In the genomic region with DNA sequence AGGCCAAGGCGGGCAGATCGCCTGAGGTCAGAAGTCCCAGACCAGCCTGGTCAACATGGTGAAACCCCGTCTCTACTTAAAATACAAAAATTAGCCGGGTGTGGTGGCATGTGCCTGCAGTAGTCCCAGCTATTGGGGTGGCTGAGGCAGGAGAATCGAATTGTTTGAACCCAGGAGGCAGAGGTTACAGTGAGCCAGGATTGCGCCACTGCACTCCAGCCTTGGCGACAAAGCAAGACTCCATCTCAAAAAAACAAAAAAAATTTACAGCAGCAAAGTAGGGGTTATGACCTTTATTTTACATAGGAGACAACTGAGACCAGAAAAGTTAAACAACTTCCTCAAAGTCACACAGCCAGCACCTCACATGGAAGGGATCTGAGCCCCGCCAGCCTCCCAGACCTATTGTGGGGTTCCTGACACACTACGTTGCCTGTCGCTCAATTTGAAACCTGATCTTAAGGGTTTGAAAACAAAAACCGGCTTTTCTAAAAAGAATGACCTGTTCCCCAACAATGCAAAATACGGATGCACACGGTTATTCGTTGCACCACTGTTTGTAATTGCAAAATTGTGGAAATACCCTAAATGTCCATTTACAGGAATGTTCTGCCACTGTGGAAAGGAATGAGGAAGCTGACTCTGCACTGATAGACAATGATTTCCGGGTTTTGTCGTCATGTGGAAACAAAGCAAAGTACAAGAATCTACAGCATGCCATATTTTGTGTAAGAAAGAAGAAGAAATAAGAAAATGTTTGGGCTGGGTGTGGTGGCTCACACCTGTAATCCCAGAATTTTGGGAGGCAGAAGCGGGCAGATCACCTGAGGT, we compare ENCODE assay signal across 10 cellular contexts.
DNase-seq lines count a peak whose midpoint lies in the region; ATAC-seq and TF ChIP-seq lines count a peak whose summit lies in the region.
"Had no signal": no experiment of that assay in that cellular context is flagged by ENCODE, and none has a peak within 500 bp of the region (broad histone marks: within the 10 kb centered on the region; RNA-seq: fewer than 3 reads in every experiment).

No MANE protein-coding gene starts in this region.

- peak; percentile 65 for ATAC-seq in IMR-90 (ENCODE audit: low read depth)
- ATAC-seq: stimulated activated effector memory CD8-positive, alpha-beta T cell treated with anti-CD3 and anti-CD28 coated beads, Interleukin-12 subunit alpha, Interleukin-12 subunit beta, amount 100 ng/mL, for 72 hours had no signal

- H3K14ac ChIP-seq in IMR-90 (replicated peaks; ENCODE audit: low read depth, low read length), result peak overlapping the region; percentile 76

- H4K8ac ChIP-seq in IMR-90 (ENCODE audit: low read depth in 2 of 2, low read length in 2 of 2), result peak overlapping the region; percentile 72 to 92

- H2BK20ac ChIP-seq in IMR-90 (ENCODE audit: low read depth, low read length), result peak overlapping the region; percentile 78; the same call in 1 of the 2 replicates

- H3K4ac ChIP-seq in IMR-90 (ENCODE audit: low read depth, low read length), result peak overlapping the region; percentile 88

- H3K9me1 ChIP-seq in IMR-90 (ENCODE audit: insufficient read depth, low read length), result peaks cover 16% of the 10 kb centered on the region

- peak overlapping the region; percentile 85 for H2AK9ac ChIP-seq in IMR-90 (replicated peaks; ENCODE audit: low read depth, low read length, poor library complexity)

- no TSS peak for BruUV-seq in IMR-90 (replicated peaks; lab: Mats Ljungman, UMichigan)

- H3K27me3 ChIP-seq in IMR-90 (ENCODE audit: control insufficient read depth, insufficient read depth, low read length) (no peaks in the 10 kb centered on the region; the same call in 1 of the 2 replicates), Peyer's patch (peaks cover 0 to 4% of the 10 kb centered on the region in 2 donors)

- no peaks in the 10 kb centered on the region for H4K20me1 ChIP-seq in IMR-90 (ENCODE audit: insufficient read depth, low read length)

- peak overlapping the region; percentile 85 for H2AFZ ChIP-seq in IMR-90 (replicated peaks; ENCODE audit: low read length, poor library complexity)

- TF ChIP-seq CTCF in IMR-90 (conservative IDR thresholded peaks at IDR 0.05; ENCODE audit: low read depth, low read length) (no peak), astrocyte of the spinal cord (IDR thresholded peaks at IDR 0.05; ENCODE audit: low read depth, low read length) (no peak), Peyer's patch (IDR thresholded peaks at IDR 0.05) (no peak)

- DNase-seq in 8988T (peak; percentile 55), IMR-90 (peak; percentile 91), astrocyte of the spinal cord (ENCODE audit: low read depth, low spot score) (peak; percentile 72), left kidney (ENCODE audit: low read depth, low spot score) (peak; percentile 25), HEK293T (ENCODE audit: extremely low spot score) (no peak), NCI-H2227 (lab: John Stamatoyannopoulos, UW; ENCODE audit: unreplicated experiment) (no peak), GOT3 (lab: John Stamatoyannopoulos, UW) (no peak), Peyer's patch (no peak)
- DNase-seq: NCI-H446 treated with DMSO at 0.1 percent for 48 hours had no signal

- intact Hi-C loops in IMR-90 (cut with micrococcal nuclease), result loop anchor here (5.0 kb wide), 1 partner anchor 91 kb away; a partner anchor contains a TSS

- dilution Hi-C loops in IMR-90 (cut with HindIII; ENCODE audit: low sequenced_read_pairs, unreplicated experiment), result no loop called here

- peak overlapping the region; percentile 75; the same call in 1 of the 2 replicates for H3K18ac ChIP-seq in IMR-90 (ENCODE audit: low read depth, low read length)

- TF ChIP-seq RAD21 in IMR-90 (IDR thresholded peaks at IDR 0.05; ENCODE audit: low read length), result no peak

- H3K4me3 ChIP-seq in IMR-90 (ENCODE audit: insufficient read depth, low read depth, low read length), result no peak overlapping the region
- H3K4me3 ChIP-seq in astrocyte of the spinal cord (ENCODE audit: low read depth, low read length), result no peak overlapping the region
- no peak overlapping the region for H3K4me3 ChIP-seq in Peyer's patch

- peak overlapping the region; percentile 26; the same call in 1 of the 3 replicates for H2BK15ac ChIP-seq in IMR-90 (ENCODE audit: low read depth, low read length)

- H3K4me2 ChIP-seq in IMR-90 (ENCODE audit: low read depth, low read length), result peak overlapping the region; percentile 21; the same call in 1 of the 2 replicates

- no peak overlapping the region for H3K56ac ChIP-seq in IMR-90 (ENCODE audit: extremely low read depth, insufficient read depth, low read length)

- CTCF ChIA-PET in IMR-90 (lab: Yijun Ruan, JAX) (interaction anchor here (0.6 kb wide), 1 partner anchor 22 kb away, joined by 4 read pairs; no protein-coding TSS in a partner anchor), HEK293T (lab: Yijun Ruan, JAX) (interaction anchor here (0.8 kb wide), 1 partner anchor 303 kb away, joined by 3 read pairs; no protein-coding TSS in a partner anchor)

- peak overlapping the region; percentile 92 for H2BK120ac ChIP-seq in IMR-90 (ENCODE audit: low read depth, low read length)

- in situ Hi-C loops in IMR-90 (cut with MboI; ENCODE audit: low sequenced_read_pairs), result no loop called here
- in situ Hi-C loops in astrocyte of the spinal cord (cut with HindIII; ENCODE audit: low sequenced_read_pairs), result no loop called here

- POLR2A ChIA-PET in IMR-90 (lab: Charles Lee; ENCODE audit: unreplicated experiment) (no interaction called here), HEK293T (lab: Yijun Ruan, JAX) (no interaction called here)

- H3K79me1 ChIP-seq in IMR-90 (ENCODE audit: low read depth in 1 of 2, low read length in 2 of 2), result no peaks in the 10 kb centered on the region

- peak overlapping the region; percentile 61 for H4K5ac ChIP-seq in IMR-90 (ENCODE audit: low read depth, low read length)

- peak overlapping the region; percentile 73 for H2BK5ac ChIP-seq in IMR-90 (ENCODE audit: low read depth, low read length, poor library complexity, severe bottlenecking)

- no peaks in the 10 kb centered on the region for H3K9me3 ChIP-seq in IMR-90 (ENCODE audit: control insufficient read depth, insufficient read depth, low read length)
- no peaks in the 10 kb centered on the region for H3K9me3 ChIP-seq in Peyer's patch

- H2AK5ac ChIP-seq in IMR-90 (ENCODE audit: low read depth, low read length), result peak overlapping the region; percentile 79

- H3K4me1 ChIP-seq in IMR-90 (ENCODE audit: control insufficient read depth, insufficient read depth, low read length) (peaks cover 10% of the 10 kb centered on the region), Peyer's patch (peaks cover 0 to 9% (median 0%) of the 10 kb centered on the region in 4 donors)

- H3K27ac ChIP-seq in IMR-90 (ENCODE audit: insufficient read depth, low read length), result peak overlapping the region; percentile 48; the same call in 1 of the 2 replicates
- peak overlapping the region in 2 of 4 donors; percentile 25 to 34 for H3K27ac ChIP-seq in Peyer's patch

- H4K91ac ChIP-seq in IMR-90 (ENCODE audit: insufficient read depth, low read depth, low read length), result peak overlapping the region; percentile 85

- H3K9ac ChIP-seq in IMR-90 (ENCODE audit: low read depth, low read length), result no peak overlapping the region

- TF ChIP-seq POLR2A in IMR-90 (IDR thresholded peaks at IDR 0.05; ENCODE audit: low read depth, low read length), result no peak
- TF ChIP-seq POLR2A in Peyer's patch (IDR thresholded peaks at IDR 0.05), result no peak

- H3K36me3 ChIP-seq in IMR-90 (ENCODE audit: control insufficient read depth, insufficient read depth, low read length) (no peaks in the 10 kb centered on the region), Peyer's patch (no peaks in the 10 kb centered on the region)

- WGBS in IMR-90 (ENCODE audit: extremely low coverage in 2 of 2, insufficient read length in 1 of 2), 2 experiments, result 43% methylated on average over 2 of the region's 17 CpGs; no CpG with 5 or more reads in 1 of the 2 experiments

- H3K23ac ChIP-seq in IMR-90 (ENCODE audit: low read depth, low read length), result peak overlapping the region; percentile 90; the same call in 1 of the 2 replicates

TF ChIP-seq in IMR-90, 13 proteins besides CTCF, POLR2A, EP300 and RAD21:
- TF ChIP-seq NFE2L2 (IDR thresholded peaks at IDR 0.05; ENCODE audit: low read depth, low read length) (peak; percentile 7; the same call in 1 of the 2 replicates), CHD1 (IDR thresholded peaks at IDR 0.05; ENCODE audit: low read depth, low read length) (no peak), CEBPB (IDR thresholded peaks at IDR 0.05; ENCODE audit: low read depth, low read length) (peak; percentile 98), MAFK (IDR thresholded peaks at IDR 0.05; ENCODE audit: low read depth, low read length) (peak; percentile 61)

TF ChIP-seq in HEK293T, 16 proteins besides CTCF, POLR2A, EP300 and RAD21:
- no peak for TF ChIP-seq TARDBP (IDR thresholded peaks at IDR 0.05)
- no peak for TF ChIP-seq ELF4 (IDR thresholded peaks at IDR 0.05)
- no peak for TF ChIP-seq LEF1 (IDR thresholded peaks at IDR 0.05; ENCODE audit: borderline replicate concordance)
- TF ChIP-seq, protein P1, sequence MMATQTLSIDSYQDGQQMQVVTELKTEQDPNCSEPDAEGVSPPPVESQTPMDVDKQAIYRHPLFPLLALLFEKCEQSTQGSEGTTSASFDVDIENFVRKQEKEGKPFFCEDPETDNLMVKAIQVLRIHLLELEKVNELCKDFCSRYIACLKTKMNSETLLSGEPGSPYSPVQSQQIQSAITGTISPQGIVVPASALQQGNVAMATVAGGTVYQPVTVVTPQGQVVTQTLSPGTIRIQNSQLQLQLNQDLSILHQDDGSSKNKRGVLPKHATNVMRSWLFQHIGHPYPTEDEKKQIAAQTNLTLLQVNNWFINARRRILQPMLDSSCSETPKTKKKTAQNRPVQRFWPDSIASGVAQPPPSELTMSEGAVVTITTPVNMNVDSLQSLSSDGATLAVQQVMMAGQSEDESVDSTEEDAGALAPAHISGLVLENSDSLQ (IDR thresholded peaks at IDR 0.05), result no peak
- no peak for TF ChIP-seq FOXA1 (IDR thresholded peaks at IDR 0.05)
- TF ChIP-seq BHLHE40 (IDR thresholded peaks at IDR 0.05; ENCODE audit: borderline replicate concordance), result no peak

Comparison
In these comparisons a context has a peak if more than half of its experiments do, and no peak if none do; other contexts are left out.
1. DNase-seq: peak in 8988T (single experiment), IMR-90 (single experiment), astrocyte of the spinal cord (single experiment) and left kidney (single experiment); none in HEK293T (single experiment), NCI-H2227 (single experiment), GOT3 (single experiment) and Peyer's patch (0 of 3).